21 cellular contexts compared by ENCODE assay signal in genomic region chr15:44716983-44717602, GRCh38. TPM values are rescaled to one million over a fixed set of nuclear protein-coding genes. Genes with fewer than 3 reads are reported as not detected.
DNase-seq lines count a peak whose midpoint lies in the region; ATAC-seq, FAIRE-seq and TF ChIP-seq lines count a peak whose summit lies in the region.
"Had no signal": no experiment of that assay in that cellular context is flagged by ENCODE, and none has a peak within 500 bp of the region (broad histone marks: within the 10 kb centered on the region; RNA-seq: fewer than 3 reads in every experiment).

No MANE protein-coding gene starts in this region.

- TF ChIP-seq POLR2A in GM12892 (IDR thresholded peaks at IDR 0.05; ENCODE audit: low read depth, low read length): peak; percentile 62

- peaks cover 50 to 60% (median 50%) of the 10 kb centered on the region in 3 experiments for H3K36me3 ChIP-seq in naive thymus-derived CD4-positive, alpha-beta T cell (ENCODE audit: control insufficient read depth in 2 of 3, insufficient read depth in 3 of 3, low read length in 3 of 3)
- H3K36me3 ChIP-seq in SJCRH30 (peaks cover 41% of the 10 kb centered on the region), endodermal cell (ENCODE audit: control insufficient read depth, insufficient read depth, low read length) (peaks cover 21% of the 10 kb centered on the region)

- H3K9ac ChIP-seq in endodermal cell (ENCODE audit: extremely low read depth, low read length, poor library complexity, severe bottlenecking): no peak overlapping the region
- H3K9ac ChIP-seq: GM23248, parathyroid adenoma had no signal

- intact Hi-C loops in activated CD4-positive, alpha-beta T cell treated with anti-CD3 and anti-CD28 coated beads for 36 hours (cut with DNase I, micrococcal nuclease): no loop called here
- intact Hi-C loops in naive thymus-derived CD4-positive, alpha-beta T cell (cut with micrococcal nuclease): no loop called here

- FAIRE-seq in GM12892 (lab: Jason Lieb, UNC): no peak
- FAIRE-seq: colon had no signal

- no peaks in the 10 kb centered on the region for H3K27me3 Mint-ChIP-seq in activated CD4-positive, alpha-beta T cell treated with anti-CD3 and anti-CD28 coated beads for 36 hours
- H3K27me3 Mint-ChIP-seq in activated CD4-positive, alpha-beta memory T cell treated with anti-CD3 and anti-CD28 coated beads, Interleukin-2, amount 10 ng/mL, durations not matched to agents 7 days and 5 days: no peaks in the 10 kb centered on the region
- peaks cover 0 to 11% (median 0%) of the 10 kb centered on the region in 5 donors for H3K27me3 Mint-ChIP-seq in naive thymus-derived CD4-positive, alpha-beta T cell
- H3K27me3 Mint-ChIP-seq in endodermal cell (ENCODE audit: insufficient read depth): peaks cover 7% of the 10 kb centered on the region

- CTCF ChIA-PET in activated CD4-positive, alpha-beta T cell treated with anti-CD3 and anti-CD28 coated beads for 36 hours (lab: Charles Lee): interaction anchor here (0.6 to 17.3 kb wide), 4 partner anchors 11 to 53 kb away, joined by 3 to 209 read pairs (median 78); partner anchors contain the start of genes SPG11 and TRIM69
- CTCF ChIA-PET in activated CD4-positive, alpha-beta memory T cell treated with anti-CD3 and anti-CD28 coated beads, Interleukin-2, amount 10 ng/mL, durations not matched to agents 7 days and 5 days (lab: Charles Lee): interaction anchor here (2.4 to 15.3 kb wide), 3 partner anchors 15 to 124 kb away, joined by 8 to 399 read pairs (median 329); partner anchors contain the start of genes SPG11 and TRIM69
- CTCF ChIA-PET in naive thymus-derived CD4-positive, alpha-beta T cell (lab: Charles Lee): interaction anchor here (12.8 to 13.5 kb wide), 2 partner anchors 19 to 54 kb away, joined by 171 to 235 read pairs; partner anchors contain the start of genes SPG11 and TRIM69

- peaks cover 77% of the 10 kb centered on the region for H3K36me3 Mint-ChIP-seq in activated CD4-positive, alpha-beta T cell treated with anti-CD3 and anti-CD28 coated beads for 36 hours (ENCODE audit: low read depth)
- H3K36me3 Mint-ChIP-seq in activated CD4-positive, alpha-beta memory T cell treated with anti-CD3 and anti-CD28 coated beads, Interleukin-2, amount 10 ng/mL, durations not matched to agents 7 days and 5 days (ENCODE audit: low read depth): peaks cover 84% of the 10 kb centered on the region
- H3K36me3 Mint-ChIP-seq in naive thymus-derived CD4-positive, alpha-beta T cell: peaks cover 11 to 71% (median 67%) of the 10 kb centered on the region in 5 donors
- H3K36me3 Mint-ChIP-seq in endodermal cell (ENCODE audit: low read depth): peaks cover 3% of the 10 kb centered on the region

- no peaks in the 10 kb centered on the region for H3K9me3 Mint-ChIP-seq in activated CD4-positive, alpha-beta T cell treated with anti-CD3 and anti-CD28 coated beads for 36 hours (ENCODE audit: low read depth)
- H3K9me3 Mint-ChIP-seq in activated CD4-positive, alpha-beta memory T cell treated with anti-CD3 and anti-CD28 coated beads, Interleukin-2, amount 10 ng/mL, durations not matched to agents 7 days and 5 days: no peaks in the 10 kb centered on the region
- H3K9me3 Mint-ChIP-seq in naive thymus-derived CD4-positive, alpha-beta T cell: peaks cover 0 to 13% (median 0%) of the 10 kb centered on the region in 11 donors
- H3K9me3 Mint-ChIP-seq in endodermal cell: no peaks in the 10 kb centered on the region

- H3K27ac Mint-ChIP-seq in activated CD4-positive, alpha-beta T cell treated with anti-CD3 and anti-CD28 coated beads for 36 hours: peak overlapping the region; percentile 98
- peak overlapping the region; percentile 89 for H3K27ac Mint-ChIP-seq in activated CD4-positive, alpha-beta memory T cell treated with anti-CD3 and anti-CD28 coated beads, Interleukin-2, amount 10 ng/mL, durations not matched to agents 7 days and 5 days
- peak overlapping the region; percentile 43 to 100 (median 90) for H3K27ac Mint-ChIP-seq in naive thymus-derived CD4-positive, alpha-beta T cell
- no peak overlapping the region for H3K27ac Mint-ChIP-seq in endodermal cell

- WGBS in endodermal cell (ENCODE audit: insufficient coverage in 1 of 2, insufficient read length in 1 of 2), 2 experiments: 92 to 96% methylated on average over 2 of the region's 2 CpGs

- H3K4me1 ChIP-seq in naive thymus-derived CD4-positive, alpha-beta T cell (ENCODE audit: control insufficient read depth in 2 of 2, insufficient read depth in 2 of 2, low read length in 2 of 2): peaks cover 62 to 70% of the 10 kb centered on the region in 2 donors
- H3K4me1 ChIP-seq in SJCRH30 (0 out of 2 replicates have a peak, but pooled peaks cover 6% of the 10 kb centered on the region), endodermal cell (ENCODE audit: control insufficient read depth, insufficient read depth, low read length) (no peaks in the 10 kb centered on the region)
- H3K4me1 ChIP-seq: parathyroid adenoma had no signal

- TF ChIP-seq CTCF in endodermal cell (conservative IDR thresholded peaks at IDR 0.05): no peak

- no peak for ATAC-seq in activated CD4-positive, alpha-beta T cell treated with anti-CD3 and anti-CD28 coated beads for 36 hours
- no peak for ATAC-seq in naive thymus-derived CD4-positive, alpha-beta T cell

- no peak for DNase-seq in activated CD4-positive, alpha-beta T cell treated with anti-CD3 and anti-CD28 coated beads for 36 hours
- no peak for DNase-seq in activated CD4-positive, alpha-beta T cell treated with anti-CD3 and anti-CD28 coated beads for 48 hours
- no peak for DNase-seq in GM12892 (ENCODE audit: insufficient read length)
- no peak for DNase-seq in activated CD4-positive, alpha-beta memory T cell treated with anti-CD3 and anti-CD28 coated beads, Interleukin-2, amount 10 ng/mL, durations not matched to agents 7 days and 5 days
- no peak for DNase-seq in naive thymus-derived CD4-positive, alpha-beta T cell
- no peak for DNase-seq in SJCRH30
- no peak for DNase-seq in endodermal cell
- no peak for DNase-seq in superior temporal gyrus (ENCODE audit: extremely low spot score)
- DNase-seq: foreskin melanocyte; GM23248; NCI-H1105 treated with DMSO at 0.1 percent for 48 hours; NCI-H82; stimulated activated CD4-positive, alpha-beta T cell treated with anti-CD3 and anti-CD28 coated beads, Interleukin-4, amount 100 ng/mL, for 24 hours; stimulated activated CD8-positive, alpha-beta memory T cell treated with anti-CD3 and anti-CD28 coated beads, Interleukin-4, amount 100 ng/mL, for 48 hours; SW 1271; WERI-Rb-1 had no signal

- POLR2A ChIA-PET in activated CD4-positive, alpha-beta T cell treated with anti-CD3 and anti-CD28 coated beads for 36 hours (lab: Charles Lee): interaction anchor here (12.7 to 13.9 kb wide), 2 partner anchors 14 to 52 kb away, joined by 274 to 474 read pairs; partner anchors contain the start of genes SPG11 and TRIM69
- POLR2A ChIA-PET in activated CD4-positive, alpha-beta memory T cell treated with anti-CD3 and anti-CD28 coated beads, Interleukin-2, amount 10 ng/mL, durations not matched to agents 7 days and 5 days (lab: Charles Lee): interaction anchor here (1.0 to 37.6 kb wide), 5 partner anchors 13 to 133 kb away, joined by 3 to 4153 read pairs (median 49); partner anchors contain the start of genes SPG11 and TRIM69
- POLR2A ChIA-PET in naive thymus-derived CD4-positive, alpha-beta T cell (lab: Charles Lee): interaction anchor here (0.6 to 39.4 kb wide), 9 partner anchors 11 to 139 kb away, joined by 3 to 3822 read pairs (median 3); partner anchors contain the start of genes SPG11 and TRIM69

- H3K4me3 ChIP-seq in naive thymus-derived CD4-positive, alpha-beta T cell (ENCODE audit: low read length): peak overlapping the region; percentile 22
- H3K4me3 ChIP-seq in SJCRH30 (no peak overlapping the region), endodermal cell (ENCODE audit: low read length) (no peak overlapping the region)
- H3K4me3 ChIP-seq: ascending aorta, GM23248, tibial nerve had no signal

- peak overlapping the region; percentile 95 for H3K27ac ChIP-seq in naive thymus-derived CD4-positive, alpha-beta T cell (ENCODE audit: low read depth, low read length)
- H3K27ac ChIP-seq in SJCRH30: no peak overlapping the region
- no peak overlapping the region for H3K27ac ChIP-seq in endodermal cell (ENCODE audit: low read depth, low read length)
- H3K27ac ChIP-seq: ascending aorta, GM23248, parathyroid adenoma, WERI-Rb-1 had no signal

- no peaks in the 10 kb centered on the region for H3K27me3 ChIP-seq in naive thymus-derived CD4-positive, alpha-beta T cell (ENCODE audit: control insufficient read depth in 2 of 2, insufficient read depth in 2 of 2, low read length in 2 of 2)
- H3K27me3 ChIP-seq in SJCRH30 (no peaks in the 10 kb centered on the region), endodermal cell (ENCODE audit: control insufficient read depth, insufficient read depth, low read length, poor library complexity, severe bottlenecking) (peaks cover 8% of the 10 kb centered on the region)
- H3K27me3 ChIP-seq: ascending aorta, tibial nerve had no signal

- H3K4me3 Mint-ChIP-seq in activated CD4-positive, alpha-beta T cell treated with anti-CD3 and anti-CD28 coated beads for 36 hours: peak overlapping the region; percentile 96
- H3K4me3 Mint-ChIP-seq in activated CD4-positive, alpha-beta memory T cell treated with anti-CD3 and anti-CD28 coated beads, Interleukin-2, amount 10 ng/mL, durations not matched to agents 7 days and 5 days: peak overlapping the region; percentile 98
- peak overlapping the region; percentile 54 to 100 (median 97) for H3K4me3 Mint-ChIP-seq in naive thymus-derived CD4-positive, alpha-beta T cell
- no peak overlapping the region for H3K4me3 Mint-ChIP-seq in endodermal cell

- H3K9me3 ChIP-seq in naive thymus-derived CD4-positive, alpha-beta T cell (ENCODE audit: control insufficient read depth in 2 of 3, low read length in 3 of 3): no peaks in the 10 kb centered on the region
- H3K9me3 ChIP-seq in SJCRH30 (replicated peaks) (no peaks in the 10 kb centered on the region), endodermal cell (ENCODE audit: control insufficient read depth, low read length) (no peaks in the 10 kb centered on the region)
- H3K9me3 ChIP-seq: ascending aorta, tibial nerve had no signal

- peaks cover 73% of the 10 kb centered on the region for H3K4me1 Mint-ChIP-seq in activated CD4-positive, alpha-beta T cell treated with anti-CD3 and anti-CD28 coated beads for 36 hours
- H3K4me1 Mint-ChIP-seq in activated CD4-positive, alpha-beta memory T cell treated with anti-CD3 and anti-CD28 coated beads, Interleukin-2, amount 10 ng/mL, durations not matched to agents 7 days and 5 days: peaks cover 73% of the 10 kb centered on the region
- H3K4me1 Mint-ChIP-seq in naive thymus-derived CD4-positive, alpha-beta T cell: peaks cover 58 to 86% (median 76%) of the 10 kb centered on the region in 7 donors
- H3K4me1 Mint-ChIP-seq in endodermal cell: peaks cover 6% of the 10 kb centered on the region

RNA-seq across cellular contexts. Expression of gene B2M, which starts 5.8 kb away (rescaled TPM):
- 1,000 to 10,000 TPM; 5,181 to 7,416 TPM for total RNA-seq in activated CD4-positive, alpha-beta T cell treated with anti-CD3 and anti-CD28 coated beads for 36 hours
- polyA plus RNA-seq in GM12892 (2012; ENCODE audit: missing spikeins): 10,745 TPM
- total RNA-seq in activated CD4-positive, alpha-beta memory T cell treated with anti-CD3 and anti-CD28 coated beads, Interleukin-2, amount 10 ng/mL, durations not matched to agents 7 days and 5 days: 1,000 to 10,000 TPM; 9,723 to 9,975 TPM
- 1,000 to 10,000 TPM; 4,325 to 8,698 (median 6,221) TPM for total RNA-seq in naive thymus-derived CD4-positive, alpha-beta T cell
- over 10,000 TPM; 23,113 to 34,374 TPM for polyA plus RNA-seq in naive thymus-derived CD4-positive, alpha-beta T cell
- 729 and 792 TPM in 2 replicates for total RNA-seq in SJCRH30 (2014; rRNA removed; shearing (Covaris generic))
- 10 to 100 TPM; 66.5 to 74.3 TPM for total RNA-seq in endodermal cell
- polyA plus RNA-seq in endodermal cell (2013, experiment 1 of 2): 92.9 TPM
- polyA plus RNA-seq in endodermal cell (2013, experiment 2 of 2): 89.3 TPM

RNA-seq across cellular contexts. Expression of gene PATL2, which starts 6.0 kb away (rescaled TPM):
- 10 to 100 TPM; 11.2 to 14.1 TPM for total RNA-seq in activated CD4-positive, alpha-beta T cell treated with anti-CD3 and anti-CD28 coated beads for 36 hours
- polyA plus RNA-seq in GM12892 (2012; ENCODE audit: missing spikeins): 12.6 TPM
- total RNA-seq in activated CD4-positive, alpha-beta memory T cell treated with anti-CD3 and anti-CD28 coated beads, Interleukin-2, amount 10 ng/mL, durations not matched to agents 7 days and 5 days: 10 to 100 TPM; 36.3 to 36.8 TPM
- 10 to 100 TPM; 37.4 to 83.8 (median 71.3) TPM for total RNA-seq in naive thymus-derived CD4-positive, alpha-beta T cell
- 10 to 100 TPM; 11.4 to 17.3 TPM for polyA plus RNA-seq in naive thymus-derived CD4-positive, alpha-beta T cell
- total RNA-seq in SJCRH30 (2014; rRNA removed; shearing (Covaris generic)): 0.20 TPM in 1 of 2 replicates, not detected in the other
- under 1 TPM in 1 of 2 donors, not detected in 1; 0.26 TPM for total RNA-seq in endodermal cell
- polyA plus RNA-seq in endodermal cell (2013, experiment 1 of 2): 0.11 TPM
- polyA plus RNA-seq in endodermal cell (2013, experiment 2 of 2): not detected
- total RNA-seq: A172, ascending aorta, GM23248 had no signal

RNA-seq across cellular contexts. Expression of gene TRIM69, which starts 19.2 kb away (rescaled TPM):
- total RNA-seq in activated CD4-positive, alpha-beta T cell treated with anti-CD3 and anti-CD28 coated beads for 36 hours: 10 to 100 TPM; 65.8 to 67.9 TPM
- 41.6 TPM for polyA plus RNA-seq in GM12892 (2012; ENCODE audit: missing spikeins)
- 10 to 100 TPM; 83.4 to 88.2 TPM for total RNA-seq in activated CD4-positive, alpha-beta memory T cell treated with anti-CD3 and anti-CD28 coated beads, Interleukin-2, amount 10 ng/mL, durations not matched to agents 7 days and 5 days
- total RNA-seq in naive thymus-derived CD4-positive, alpha-beta T cell: 10 to 100 TPM; 12.4 to 65.0 (median 28.0) TPM
- polyA plus RNA-seq in naive thymus-derived CD4-positive, alpha-beta T cell: 10 to 100 TPM; 17.4 to 17.8 TPM
- 13.9 and 15.7 TPM in 2 replicates for total RNA-seq in SJCRH30 (2014; rRNA removed; shearing (Covaris generic))
- total RNA-seq in endodermal cell: 10 to 100 TPM in 1 of 2 donors, 1 to 10 TPM in 1; 5.7 to 13.1 TPM
- 8.8 TPM for polyA plus RNA-seq in endodermal cell (2013, experiment 1 of 2)
- polyA plus RNA-seq in endodermal cell (2013, experiment 2 of 2): 11.8 TPM

RNA-seq across cellular contexts. Expression of gene SPG11, which starts 53.6 kb away (rescaled TPM):
- 10 to 100 TPM; 76.2 to 88.7 TPM for total RNA-seq in activated CD4-positive, alpha-beta T cell treated with anti-CD3 and anti-CD28 coated beads for 36 hours
- 47.6 TPM for polyA plus RNA-seq in GM12892 (2012; ENCODE audit: missing spikeins)
- total RNA-seq in activated CD4-positive, alpha-beta memory T cell treated with anti-CD3 and anti-CD28 coated beads, Interleukin-2, amount 10 ng/mL, durations not matched to agents 7 days and 5 days: 10 to 100 TPM; 76.9 to 84.4 TPM
- total RNA-seq in naive thymus-derived CD4-positive, alpha-beta T cell: 100 to 1,000 TPM in 4 of 5 experiments, 10 to 100 TPM in 1; 92.2 to 137 (median 131) TPM
- 10 to 100 TPM; 26.1 to 32.1 TPM for polyA plus RNA-seq in naive thymus-derived CD4-positive, alpha-beta T cell
- total RNA-seq in SJCRH30 (2014; rRNA removed; shearing (Covaris generic)): 29.3 and 41.2 TPM in 2 replicates
- 10 to 100 TPM; 60.2 to 61.6 TPM for total RNA-seq in endodermal cell
- 37.9 TPM for polyA plus RNA-seq in endodermal cell (2013, experiment 1 of 2)
- polyA plus RNA-seq in endodermal cell (2013, experiment 2 of 2): 34.3 TPM

Comparison
In these comparisons a context has a peak if more than half of its experiments do, and no peak if none do; other contexts are left out.
1. RNA of gene PATL2, which starts 6.0 kb away (total RNA-seq): 37.4 to 83.8 TPM in naive thymus-derived CD4-positive, alpha-beta T cell, 36.3 to 36.8 TPM in activated CD4-positive, alpha-beta memory T cell treated with anti-CD3 and anti-CD28 coated beads, Interleukin-2, amount 10 ng/mL, durations not matched to agents 7 days and 5 days and 11.2 to 14.1 TPM in activated CD4-positive, alpha-beta T cell treated with anti-CD3 and anti-CD28 coated beads for 36 hours; 0.26 TPM in endodermal cell and 0.20 TPM in SJCRH30; every median in the first group is over 4 times any median in the second.